In the genomic region with DNA sequence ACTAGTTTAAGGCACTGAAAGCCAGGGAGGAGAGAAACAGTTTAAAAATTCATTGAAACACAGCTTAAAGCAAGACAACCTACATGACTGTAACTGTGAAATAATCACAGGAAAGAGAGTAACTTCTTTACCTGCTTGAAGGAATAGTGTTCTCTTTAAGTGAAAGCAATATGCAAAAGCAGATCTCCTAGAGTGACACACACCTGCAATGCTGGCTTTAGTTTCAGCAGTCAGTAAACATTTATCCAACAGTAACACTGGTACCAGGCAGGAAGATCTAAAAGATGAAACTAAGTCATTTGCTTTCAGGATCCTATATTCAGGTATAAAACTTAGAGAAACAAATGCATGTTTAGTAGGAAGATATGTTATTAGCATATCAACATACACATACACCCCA, we compare ENCODE assay signal across 39 cellular contexts.
"Had no signal": no experiment of that assay in that cellular context is flagged by ENCODE, and none has a peak within 500 bp of the region (broad histone marks: within the 10 kb centered on the region; RNA-seq: fewer than 3 reads in every experiment).

No MANE protein-coding gene starts in this region.

- H3K4me1 Mint-ChIP-seq: activated B cell treated with CpG ODN at 0.5 μM for 24 hours; activated naive CD8-positive, alpha-beta T cell treated with anti-CD3 and anti-CD28 coated beads, Interleukin-2, amount 50 U/mL, for 24 hours had no signal

- H3K9me3 ChIP-seq: colonic mucosa, MG63, Peyer's patch, SJSA1, SK-N-SH had no signal

- H3K9ac ChIP-seq: SK-N-SH had no signal

- H3K27ac Mint-ChIP-seq: activated B cell treated with CpG ODN at 0.5 μM for 24 hours; activated CD4-positive, alpha-beta memory T cell treated with anti-CD3 and anti-CD28 coated beads for 36 hours; activated naive CD4-positive, alpha-beta T cell treated with anti-CD3 and anti-CD28 coated beads for 36 hours; activated naive CD8-positive, alpha-beta T cell; activated naive CD8-positive, alpha-beta T cell treated with anti-CD3 and anti-CD28 coated beads, Interleukin-2, amount 50 U/mL, for 24 hours; activated T-helper 1 cell treated with anti-CD3 and anti-CD28 coated beads, Interleukin-12 subunit alpha, Interleukin-12 subunit beta, Interleukin-2, Interleukin-4 antibody, amounts not matched to agents 30 ng/mL and 10 ng/mL and 1 ng/mL, durations not matched to agents 14 hours and 24 hours and 36 hours; brain; T-helper 1 cell treated with Interleukin-12 subunit alpha and Interleukin-12 subunit beta and Interleukin-4 antibody, amounts not matched to agents 30 μg/mL and 1 μg/mL, for 36 hours; T-helper 2 cell treated with Interferon-gamma antibody and Interleukin-4, amounts not matched to agents 5 μg/mL and 100 μg/mL, for 36 hours had no signal

- H3K36me3 Mint-ChIP-seq: activated CD4-positive, alpha-beta memory T cell treated with anti-CD3 and anti-CD28 coated beads for 36 hours; activated naive CD8-positive, alpha-beta T cell; brain had no signal

- H3K4me2 ChIP-seq: SK-N-SH had no signal

- H3K27ac ChIP-seq: colonic mucosa, Peyer's patch, SJSA1 had no signal

- H3K4me3 Mint-ChIP-seq: activated B cell treated with CpG ODN at 0.5 μM for 24 hours; activated CD4-positive, alpha-beta memory T cell treated with anti-CD3 and anti-CD28 coated beads for 36 hours; activated naive CD4-positive, alpha-beta T cell treated with anti-CD3 and anti-CD28 coated beads for 36 hours; activated naive CD8-positive, alpha-beta T cell; activated naive CD8-positive, alpha-beta T cell treated with anti-CD3 and anti-CD28 coated beads, Interleukin-2, amount 50 U/mL, for 24 hours; activated T-cell treated with anti-CD3 and anti-CD28 coated beads, Interleukin-2, amount 50 U/mL, for 4 hours; activated T-helper 1 cell treated with anti-CD3 and anti-CD28 coated beads, Interleukin-12 subunit alpha, Interleukin-12 subunit beta, Interleukin-2, Interleukin-4 antibody, amounts not matched to agents 30 ng/mL and 10 ng/mL and 1 ng/mL, durations not matched to agents 14 hours and 24 hours and 36 hours; brain; T-helper 1 cell treated with Interleukin-12 subunit alpha and Interleukin-12 subunit beta and Interleukin-4 antibody, amounts not matched to agents 30 μg/mL and 1 μg/mL, for 36 hours; T-helper 2 cell treated with Interferon-gamma antibody and Interleukin-4, amounts not matched to agents 5 μg/mL and 100 μg/mL, for 36 hours had no signal

- H3K27me3 Mint-ChIP-seq: activated B cell treated with CpG ODN at 0.5 μM for 24 hours had no signal

- DNase-seq: activated B cell treated with CpG ODN at 0.5 μM for 24 hours; activated CD4-positive, alpha-beta memory T cell treated with anti-CD3 and anti-CD28 coated beads for 36 hours; activated CD4-positive, alpha-beta T cell treated with anti-CD3 and anti-CD28 coated beads for 4 hours; activated CD4-positive, alpha-beta T cell treated with anti-CD3 and anti-CD28 coated beads, Interleukin-2, amount 50 U/mL, for 1 hour; activated CD4-positive, CD25-positive, alpha-beta regulatory T cell treated with anti-CD3 and anti-CD28 coated beads, Interleukin-2, amount 50 U/mL, for 72 hours; activated CD8-positive, alpha-beta memory T cell treated with anti-CD3 and anti-CD28 coated beads, Interleukin-2, amount 50 U/mL, for 4 hours; activated gamma-delta T cell treated with Interleukin-2 at 50 U/mL for 16 hours; activated naive CD4-positive, alpha-beta T cell treated with anti-CD3 and anti-CD28 coated beads for 36 hours; activated naive CD8-positive, alpha-beta T cell treated with anti-CD3 and anti-CD28 coated beads, Interleukin-2, amount 50 U/mL, for 24 hours; activated T-cell treated with anti-CD3 and anti-CD28 coated beads for 4 hours; activated T-cell treated with anti-CD3 and anti-CD28 coated beads, Interleukin-2, amount 50 U/mL, for 4 hours; anterior cingulate cortex; central memory CD4-positive, alpha-beta T cell; colonic mucosa; Kasumi-1; KG1; MG63; NCI-H1092 treated with DMSO at 0.1 percent for 48 hours; NCI-H146; NCI-H187; NCI-H2029 treated with DMSO at 0.1 percent for 48 hours; NCI-H2107; NCI-H2171; NCI-H446; NCI-H510A treated with DMSO at 0.1 percent for 48 hours; NCI-H526 treated with DMSO at 0.1 percent for 48 hours; NCI-H774; NK-92 treated with Interleukin-12 subunit alpha and Interleukin-12 subunit beta, amount 100 ng/mL, for 24 hours; PC-3; Peyer's patch; RPMI8226; SHP77 treated with DMSO at 0.1 percent for 48 hours; SK-N-SH had no signal

- H3K4me1 ChIP-seq: colonic mucosa, Peyer's patch had no signal

- H3K27me3 ChIP-seq: colonic mucosa, MG63, Peyer's patch had no signal

- H3K4me3 ChIP-seq: colonic mucosa, MG63, Peyer's patch, SJSA1 had no signal

- H3K36me3 ChIP-seq: colonic mucosa, MG63, Peyer's patch, SJSA1 had no signal

- H3K9me3 Mint-ChIP-seq: activated B cell treated with CpG ODN at 0.5 μM for 24 hours; activated CD4-positive, alpha-beta memory T cell treated with anti-CD3 and anti-CD28 coated beads for 36 hours; activated naive CD4-positive, alpha-beta T cell treated with anti-CD3 and anti-CD28 coated beads for 36 hours; activated naive CD8-positive, alpha-beta T cell treated with anti-CD3 and anti-CD28 coated beads, Interleukin-2, amount 50 U/mL, for 24 hours; activated T-cell treated with anti-CD3 and anti-CD28 coated beads, Interleukin-2, amount 50 U/mL, for 4 hours; activated T-helper 1 cell treated with anti-CD3 and anti-CD28 coated beads, Interleukin-12 subunit alpha, Interleukin-12 subunit beta, Interleukin-2, Interleukin-4 antibody, amounts not matched to agents 30 ng/mL and 10 ng/mL and 1 ng/mL, durations not matched to agents 14 hours and 24 hours and 36 hours; brain; T-helper 1 cell treated with Interleukin-12 subunit alpha and Interleukin-12 subunit beta and Interleukin-4 antibody, amounts not matched to agents 30 μg/mL and 1 μg/mL, for 36 hours; T-helper 2 cell treated with Interferon-gamma antibody and Interleukin-4, amounts not matched to agents 5 μg/mL and 100 μg/mL, for 36 hours had no signal

- ATAC-seq: activated naive CD8-positive, alpha-beta T cell treated with anti-CD3 and anti-CD28 coated beads, Interleukin-2, amount 50 U/mL, for 24 hours; activated T-cell treated with anti-CD3 and anti-CD28 coated beads, Interleukin-2, amount 50 U/mL, for 4 hours; PC-3 had no signal
